8 cellular contexts compared by ENCODE assay signal in genomic region chr3:9810357-9810726, GRCh38. TPM values are rescaled to one million over a fixed set of nuclear protein-coding genes. Genes with fewer than 3 reads are reported as not detected.
DNase-seq lines count a peak whose midpoint lies in the region; ATAC-seq and TF ChIP-seq lines count a peak whose summit lies in the region.

No MANE protein-coding gene starts in this region.

- H3K36me3 ChIP-seq in IMR-90 (ENCODE audit: control insufficient read depth, insufficient read depth, low read length) (peaks cover 25% of the 10 kb centered on the region), colonic mucosa (no peaks in the 10 kb centered on the region), mucosa of stomach (ENCODE audit: control insufficient read depth, insufficient read depth, low read length) (no peaks in the 10 kb centered on the region)

- no TSS peak for BruUV-seq in IMR-90 (replicated peaks; lab: Mats Ljungman, UMichigan)

- H4K8ac ChIP-seq in IMR-90 (ENCODE audit: low read depth in 2 of 2, low read length in 2 of 2) = peak overlapping the region; percentile 72 to 93

- TF ChIP-seq CTCF in 22Rv1 (IDR thresholded peaks at IDR 0.05) = no peak
- no peak for TF ChIP-seq CTCF in IMR-90 (conservative IDR thresholded peaks at IDR 0.05; ENCODE audit: low read depth, low read length)
- no peak for TF ChIP-seq CTCF in colonic mucosa (IDR thresholded peaks at IDR 0.05)

- H3K9ac ChIP-seq in IMR-90 (ENCODE audit: low read depth, low read length) (peak overlapping the region; percentile 71), colonic mucosa (ENCODE audit: low read depth in 2 of 2, low read length in 2 of 2) (peak overlapping the region; percentile 77 to 94), mucosa of stomach (ENCODE audit: low read length) (peak overlapping the region; percentile 81)

- H3K23ac ChIP-seq in IMR-90 (ENCODE audit: low read depth, low read length) = peak overlapping the region; percentile 81; the same call in 1 of the 2 replicates

- H3K9me3 ChIP-seq in IMR-90 (ENCODE audit: control insufficient read depth, insufficient read depth, low read length) (no peaks in the 10 kb centered on the region), colonic mucosa (no peaks in the 10 kb centered on the region), mucosa of stomach (ENCODE audit: control insufficient read depth, low read length) (no peaks in the 10 kb centered on the region)

- no peak; the same call in none of the 2 replicates for ATAC-seq in IMR-90 (ENCODE audit: low read depth)
- no peak for ATAC-seq in GM19328 (IDR thresholded peaks at IDR 0.05; ENCODE audit: unreplicated experiment)

- peak overlapping the region; percentile 86 for H2AK9ac ChIP-seq in IMR-90 (replicated peaks; ENCODE audit: low read depth, low read length, poor library complexity)

- no peak for TF ChIP-seq POLR2A in IMR-90 (IDR thresholded peaks at IDR 0.05; ENCODE audit: low read depth, low read length)

- POLR2A ChIA-PET in IMR-90 (lab: Charles Lee; ENCODE audit: unreplicated experiment) = no interaction called here

- no peak overlapping the region; the same call in 2 of the 3 replicates for H2BK15ac ChIP-seq in IMR-90 (ENCODE audit: low read depth, low read length)

- no peak for TF ChIP-seq RAD21 in IMR-90 (IDR thresholded peaks at IDR 0.05; ENCODE audit: low read length)

- H3K4me2 ChIP-seq in IMR-90 (ENCODE audit: low read depth, low read length) = peak overlapping the region; percentile 75

- peak overlapping the region; percentile 18; the same call in 1 of the 2 replicates for H3K18ac ChIP-seq in IMR-90 (ENCODE audit: low read depth, low read length)

- dilution Hi-C loops in IMR-90 (cut with HindIII; ENCODE audit: low sequenced_read_pairs, unreplicated experiment) = no loop called here

- H3K79me1 ChIP-seq in IMR-90 (ENCODE audit: low read depth in 1 of 2, low read length in 2 of 2) = peaks cover 0 to 13% of the 10 kb centered on the region in 2 experiments; a peak in 1 of 4 replicates

- H2BK120ac ChIP-seq in IMR-90 (ENCODE audit: low read depth, low read length) = peak overlapping the region; percentile 51

- CTCF ChIA-PET in IMR-90 (lab: Yijun Ruan, JAX) = no interaction called here

- peak overlapping the region; percentile 9 for H2BK5ac ChIP-seq in IMR-90 (ENCODE audit: low read depth, low read length, poor library complexity, severe bottlenecking)

- no peak overlapping the region for H2BK20ac ChIP-seq in IMR-90 (ENCODE audit: low read depth, low read length)

- peak overlapping the region; percentile 59 for H4K5ac ChIP-seq in IMR-90 (ENCODE audit: low read depth, low read length)

- peak overlapping the region; percentile 80 for H3K4ac ChIP-seq in IMR-90 (ENCODE audit: low read depth, low read length)

- no peak for DNase-seq in IMR-90
- DNase-seq in colonic mucosa = no peak
- no peak for DNase-seq in stimulated activated CD4-positive, alpha-beta T cell treated with anti-CD3 and anti-CD28 coated beads, Interleukin-4, amount 100 ng/mL, for 4 hours
- no peak for DNase-seq in LoVo (ENCODE audit: low spot score)
- no peak for DNase-seq in stimulated activated naive CD4-positive, alpha-beta T cell (lab: John Stamatoyannopoulos, UW)

- no CpG with 5 or more reads among the region's 25 CpGs for WGBS in IMR-90 (ENCODE audit: extremely low coverage in 2 of 2, insufficient read length in 1 of 2), 2 experiments

- peak overlapping the region; percentile 66 for H4K91ac ChIP-seq in IMR-90 (ENCODE audit: insufficient read depth, low read depth, low read length)

- peak overlapping the region; percentile 87 for H2AFZ ChIP-seq in IMR-90 (replicated peaks; ENCODE audit: low read length, poor library complexity)

- peaks cover 4% of the 10 kb centered on the region for H3K9me1 ChIP-seq in IMR-90 (ENCODE audit: insufficient read depth, low read length)

- peak overlapping the region; percentile 50; the same call in 1 of the 2 replicates for H3K56ac ChIP-seq in IMR-90 (ENCODE audit: extremely low read depth, insufficient read depth, low read length)

- peak overlapping the region; percentile 68 for H3K14ac ChIP-seq in IMR-90 (replicated peaks; ENCODE audit: low read depth, low read length)

- H4K20me1 ChIP-seq in IMR-90 (ENCODE audit: insufficient read depth, low read length) = peaks cover 11% of the 10 kb centered on the region

- in situ Hi-C loops in IMR-90 (cut with MboI; ENCODE audit: low sequenced_read_pairs) = no loop called here

- H3K27me3 ChIP-seq in IMR-90 (ENCODE audit: control insufficient read depth, insufficient read depth, low read length) = no peaks in the 10 kb centered on the region
- H3K27me3 ChIP-seq in colonic mucosa = no peaks in the 10 kb centered on the region
- H3K27me3 ChIP-seq in mucosa of stomach (ENCODE audit: control insufficient read depth, insufficient read depth, low read length) = no peaks in the 10 kb centered on the region

- H3K4me1 ChIP-seq in IMR-90 (ENCODE audit: control insufficient read depth, insufficient read depth, low read length) (peaks cover 7% of the 10 kb centered on the region), colonic mucosa (peaks cover 7% of the 10 kb centered on the region), mucosa of stomach (ENCODE audit: control insufficient read depth, insufficient read depth, low read length) (peaks cover 22% of the 10 kb centered on the region)

- H2AK5ac ChIP-seq in IMR-90 (ENCODE audit: low read depth, low read length) = peak overlapping the region; percentile 76

- intact Hi-C loops in IMR-90 (cut with micrococcal nuclease) (no loop called here), colonic mucosa (cut with DNase I) (no loop called here)

- H3K27ac ChIP-seq in 22Rv1 (peak overlapping the region; percentile 89), IMR-90 (ENCODE audit: insufficient read depth, low read length) (peak overlapping the region; percentile 43; the same call in 1 of the 2 replicates), colonic mucosa (peak overlapping the region; percentile 89)

- H3K4me3 ChIP-seq in IMR-90 (ENCODE audit: insufficient read depth, low read depth, low read length) (peak overlapping the region; percentile 46), colonic mucosa (peak overlapping the region; percentile 61), mucosa of stomach (ENCODE audit: low read length) (peak overlapping the region; percentile 53)

TF ChIP-seq in IMR-90, 13 proteins besides CTCF, POLR2A, EP300 and RAD21:
- TF ChIP-seq, protein P1, sequence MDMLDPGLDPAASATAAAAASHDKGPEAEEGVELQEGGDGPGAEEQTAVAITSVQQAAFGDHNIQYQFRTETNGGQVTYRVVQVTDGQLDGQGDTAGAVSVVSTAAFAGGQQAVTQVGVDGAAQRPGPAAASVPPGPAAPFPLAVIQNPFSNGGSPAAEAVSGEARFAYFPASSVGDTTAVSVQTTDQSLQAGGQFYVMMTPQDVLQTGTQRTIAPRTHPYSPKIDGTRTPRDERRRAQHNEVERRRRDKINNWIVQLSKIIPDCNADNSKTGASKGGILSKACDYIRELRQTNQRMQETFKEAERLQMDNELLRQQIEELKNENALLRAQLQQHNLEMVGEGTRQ (IDR thresholded peaks at IDR 0.05; ENCODE audit: low read depth, low read length) = no peak
- TF ChIP-seq BHLHE40 (IDR thresholded peaks at IDR 0.05; ENCODE audit: low read depth, low read length) = no peak
- no peak for TF ChIP-seq FOS (IDR thresholded peaks at IDR 0.05; ENCODE audit: low read depth, low read length)
- TF ChIP-seq MXI1 (IDR thresholded peaks at IDR 0.05; ENCODE audit: borderline replicate concordance, low read depth, low read length) = no peak
- TF ChIP-seq MAFK (IDR thresholded peaks at IDR 0.05; ENCODE audit: low read depth, low read length) = no peak
- no peak for TF ChIP-seq NFE2L2 (IDR thresholded peaks at IDR 0.05; ENCODE audit: low read depth, low read length)
- TF ChIP-seq MAZ (IDR thresholded peaks at IDR 0.05; ENCODE audit: borderline replicate concordance, low read depth, low read length) = peak; percentile 13; the same call in 1 of the 2 replicates
- no peak for TF ChIP-seq SMC3 (IDR thresholded peaks at IDR 0.05; ENCODE audit: low read depth, low read length)
TF ChIP-seq in IMR-90: peak in this region for 1.

RNA-seq across cellular contexts. Expression of gene TTLL3, which starts 0.3 kb away (rescaled TPM):
- total RNA-seq in IMR-90 (2012; rRNA removed) (5.8 and 6.8 TPM in 2 replicates), colonic mucosa (10 to 100 TPM; 25.0 to 28.7 TPM)
- 37.4 and 43.4 TPM in 2 replicates for polyA plus RNA-seq in IMR-90 (2012; rRNA removed)
- 11.2 TPM in 2 replicates for polyA plus RNA-seq in IMR-90 (2012; cell fraction: cytosol; rRNA removed)
- polyA plus RNA-seq in IMR-90 (2012; cell fraction: nucleus; rRNA removed; ENCODE audit: low replicate concordance) = 411 and 417 TPM in 2 replicates

RNA-seq across cellular contexts. Expression of gene ARPC4, which starts 17.5 kb away (rescaled TPM):
- total RNA-seq in IMR-90 (2012; rRNA removed) (383 and 405 TPM in 2 replicates), colonic mucosa (100 to 1,000 TPM; 221 to 228 TPM)
- 160 and 188 TPM in 2 replicates for polyA plus RNA-seq in IMR-90 (2012; rRNA removed)
- 123 and 177 TPM in 2 replicates for polyA plus RNA-seq in IMR-90 (2012; cell fraction: cytosol; rRNA removed)
- polyA plus RNA-seq in IMR-90 (2012; cell fraction: nucleus; rRNA removed; ENCODE audit: low replicate concordance) = 64.3 and 102 TPM in 2 replicates

RNA-seq across cellular contexts. Expression of gene TADA3, which starts 18.1 kb away (rescaled TPM):
- total RNA-seq in IMR-90 (2012; rRNA removed) (69.7 and 83.0 TPM in 2 replicates), colonic mucosa (10 to 100 TPM; 60.1 to 66.4 TPM)
- polyA plus RNA-seq in IMR-90 (2012; rRNA removed) = 68.0 and 69.7 TPM in 2 replicates
- 67.8 and 79.3 TPM in 2 replicates for polyA plus RNA-seq in IMR-90 (2012; cell fraction: cytosol; rRNA removed)
- 37.7 and 38.4 TPM in 2 replicates for polyA plus RNA-seq in IMR-90 (2012; cell fraction: nucleus; rRNA removed; ENCODE audit: low replicate concordance)

RNA-seq across cellular contexts. Expression of gene RPUSD3, which starts 33.5 kb away (rescaled TPM):
- total RNA-seq in IMR-90 (2012; rRNA removed) (30.3 and 30.8 TPM in 2 replicates), colonic mucosa (10 to 100 TPM; 24.8 to 42.9 TPM)
- polyA plus RNA-seq in IMR-90 (2012; rRNA removed) = 49.4 and 53.0 TPM in 2 replicates
- 28.1 and 48.8 TPM in 2 replicates for polyA plus RNA-seq in IMR-90 (2012; cell fraction: cytosol; rRNA removed)
- 30.5 and 49.8 TPM in 2 replicates for polyA plus RNA-seq in IMR-90 (2012; cell fraction: nucleus; rRNA removed; ENCODE audit: low replicate concordance)

RNA-seq across cellular contexts. Expression of gene CAMK1, which starts 40.6 kb away (rescaled TPM):
- total RNA-seq in IMR-90 (2012; rRNA removed) (28.9 and 33.3 TPM in 2 replicates), colonic mucosa (10 to 100 TPM in 1 of 2 donors, 1 to 10 TPM in 1; 7.8 to 16.5 TPM)
- polyA plus RNA-seq in IMR-90 (2012; rRNA removed) = 36.4 and 41.2 TPM in 2 replicates
- polyA plus RNA-seq in IMR-90 (2012; cell fraction: cytosol; rRNA removed) = 41.3 and 45.9 TPM in 2 replicates
- 22.2 and 41.7 TPM in 2 replicates for polyA plus RNA-seq in IMR-90 (2012; cell fraction: nucleus; rRNA removed; ENCODE audit: low replicate concordance)
